Comparison of ENCODE assay signal across 20 cellular contexts in the genomic region with DNA sequence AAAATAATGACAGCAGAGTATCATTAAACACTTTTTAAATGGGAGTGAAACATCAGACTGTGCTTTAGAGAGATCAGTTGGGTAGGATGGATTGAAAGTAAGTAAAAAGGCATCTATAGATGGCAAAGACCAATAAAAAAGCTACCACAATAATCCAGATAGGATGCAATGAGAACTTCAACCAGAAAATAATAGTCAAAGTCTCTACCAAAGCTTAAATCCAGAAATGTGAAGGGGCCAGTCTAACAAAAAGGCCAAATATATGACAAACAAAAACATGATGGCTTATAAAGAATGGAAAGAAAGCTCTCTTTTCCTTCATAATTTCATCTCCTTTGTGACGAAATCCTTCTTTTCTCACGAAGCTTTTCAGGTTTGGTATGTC. TPM values are rescaled to one million over a fixed set of nuclear protein-coding genes. Genes with fewer than 3 reads are reported as not detected.
DNase-seq lines count a peak whose midpoint lies in the region; ATAC-seq and TF ChIP-seq lines count a peak whose summit lies in the region.
"Had no signal": no experiment of that assay in that cellular context is flagged by ENCODE, and none has a peak within 500 bp of the region (broad histone marks: within the 10 kb centered on the region; RNA-seq: fewer than 3 reads in every experiment).

No MANE protein-coding gene starts in this region.

- no peaks in the 10 kb centered on the region for H3K27me3 ChIP-seq in BLaER1 treated with 17β-estradiol and CSF1 and Interleukin-3, amounts not matched to agents 10 nM and 100 nM
- no peaks in the 10 kb centered on the region for H3K27me3 ChIP-seq in GM23248 (replicated peaks; ENCODE audit: insufficient read depth)
- H3K27me3 ChIP-seq in heart right ventricle = no peaks in the 10 kb centered on the region
- H3K27me3 ChIP-seq: gastroesophageal sphincter had no signal

- H3F3A ChIP-seq in GM23248 (ENCODE audit: insufficient read depth) = peaks cover 34% of the 10 kb centered on the region

- intact Hi-C loops in heart right ventricle (cut with DNase I) = loop anchor here in 1 of 10 donors (10.0 kb wide), 1 partner anchor 46 kb away; no protein-coding TSS in a partner anchor

- H3K27ac Mint-ChIP-seq in activated naive CD8-positive, alpha-beta T cell treated with anti-CD3 and anti-CD28 coated beads for 36 hours = peak overlapping the region; percentile 71
- peak overlapping the region; percentile 33 for H3K27ac Mint-ChIP-seq in memory B cell
- H3K27ac Mint-ChIP-seq: activated CD4-positive, alpha-beta T cell treated with anti-CD3 and anti-CD28 coated beads, Interleukin-2, amount 10 ng/mL, durations not matched to agents 24 days and 14 days had no signal

- H3K4me2 ChIP-seq in BLaER1 treated with 17β-estradiol and CSF1 and Interleukin-3, amounts not matched to agents 10 nM and 100 nM = peak overlapping the region in 5 of 11 experiments; percentile 6 to 84 (median 83); a peak in 6 of 22 replicates
- no peak overlapping the region for H3K4me2 ChIP-seq in GM23248 (ENCODE audit: unreplicated experiment)

- H3K36me3 ChIP-seq in BLaER1 treated with 17β-estradiol and CSF1 and Interleukin-3, amounts not matched to agents 10 nM and 100 nM = peaks cover 0 to 39% (median 7%) of the 10 kb centered on the region in 11 experiments; a peak in 11 of 22 replicates
- H3K36me3 ChIP-seq in GM23248 (ENCODE audit: low read depth) (no peaks in the 10 kb centered on the region), heart right ventricle (no peaks in the 10 kb centered on the region)
- H3K36me3 ChIP-seq: gastroesophageal sphincter, thoracic aorta had no signal

- WGBS in GM23248 (ENCODE audit: low coverage in 1 of 2, low lambda C conversion rate in 2 of 2, missing lambda C conversion rate in 2 of 2), 2 experiments = 68 to 78% methylated on average over 2 of the region's 2 CpGs
- 61 to 62% methylated on average over 2 of the region's 2 CpGs for WGBS in heart right ventricle, 2 donors

- H3K4me3 Mint-ChIP-seq in activated naive CD8-positive, alpha-beta T cell treated with anti-CD3 and anti-CD28 coated beads for 36 hours = no peak overlapping the region
- H3K4me3 Mint-ChIP-seq in memory B cell = no peak overlapping the region
- H3K4me3 Mint-ChIP-seq: activated CD4-positive, alpha-beta T cell treated with anti-CD3 and anti-CD28 coated beads, Interleukin-2, amount 10 ng/mL, durations not matched to agents 24 days and 14 days had no signal

- H3K9me3 ChIP-seq in BLaER1 treated with 17β-estradiol and CSF1 and Interleukin-3, amounts not matched to agents 10 nM and 100 nM (replicated peaks in 1 of 11) = no peaks in the 10 kb centered on the region
- H3K9me3 ChIP-seq in GM23248 (ENCODE audit: low read depth) = no peaks in the 10 kb centered on the region
- no peaks in the 10 kb centered on the region for H3K9me3 ChIP-seq in heart right ventricle
- H3K9me3 ChIP-seq: gastroesophageal sphincter, thoracic aorta had no signal

- H2AFZ ChIP-seq in GM23248 = no peak overlapping the region

- H3K27me3 Mint-ChIP-seq in activated naive CD8-positive, alpha-beta T cell treated with anti-CD3 and anti-CD28 coated beads for 36 hours = no peaks in the 10 kb centered on the region
- H3K27me3 Mint-ChIP-seq in memory B cell = no peaks in the 10 kb centered on the region
- H3K27me3 Mint-ChIP-seq: activated CD4-positive, alpha-beta T cell treated with anti-CD3 and anti-CD28 coated beads, Interleukin-2, amount 10 ng/mL, durations not matched to agents 24 days and 14 days had no signal

- peak; percentile 38 for DNase-seq in GM23248
- DNase-seq in activated naive CD8-positive, alpha-beta T cell treated with anti-CD3 and anti-CD28 coated beads for 36 hours = no peak
- no peak for DNase-seq in memory B cell (ENCODE audit: low spot score in 2 of 2)
- no peak for DNase-seq in heart right ventricle
- DNase-seq in epidermal melanocyte (ENCODE audit: insufficient read length, low spot score) = no peak
- DNase-seq: activated CD4-positive, alpha-beta T cell treated with anti-CD3 and anti-CD28 coated beads, Interleukin-2, amount 10 ng/mL, durations not matched to agents 24 days and 14 days; activated gamma-delta T cell; aorta; caudate nucleus; DMS79 treated with DMSO at 0.1 percent for 48 hours; NCI-H1436; NCI-H2171; NCI-H524 treated with DMSO at 0.1 percent for 48 hours had no signal

- H4K20me1 ChIP-seq in BLaER1 treated with 17β-estradiol and CSF1 and Interleukin-3, amounts not matched to agents 10 nM and 100 nM = peaks cover 98 to 100% (median 100%) of the 10 kb centered on the region in 11 experiments
- H4K20me1 ChIP-seq in GM23248 (ENCODE audit: insufficient read depth) = peaks cover 83% of the 10 kb centered on the region

- peaks cover 100% of the 10 kb centered on the region for H3K79me2 ChIP-seq in GM23248 (ENCODE audit: insufficient read depth)

- no peaks in the 10 kb centered on the region for H3K9me3 Mint-ChIP-seq in activated naive CD8-positive, alpha-beta T cell treated with anti-CD3 and anti-CD28 coated beads for 36 hours
- no peaks in the 10 kb centered on the region for H3K9me3 Mint-ChIP-seq in memory B cell
- H3K9me3 Mint-ChIP-seq: activated CD4-positive, alpha-beta T cell treated with anti-CD3 and anti-CD28 coated beads, Interleukin-2, amount 10 ng/mL, durations not matched to agents 24 days and 14 days had no signal

- H3K4me3 ChIP-seq in BLaER1 treated with 17β-estradiol and CSF1 and Interleukin-3, amounts not matched to agents 10 nM and 100 nM = no peak overlapping the region
- H3K4me3 ChIP-seq in GM23248 (no peak overlapping the region), heart right ventricle (no peak overlapping the region)
- H3K4me3 ChIP-seq: gastroesophageal sphincter, thoracic aorta had no signal

- H3K4me1 Mint-ChIP-seq in activated naive CD8-positive, alpha-beta T cell treated with anti-CD3 and anti-CD28 coated beads for 36 hours = peaks cover 91% of the 10 kb centered on the region
- peaks cover 65% of the 10 kb centered on the region for H3K4me1 Mint-ChIP-seq in memory B cell

- in situ Hi-C loops in GM23248 (cut with MboI) = no loop called here

- H3K9ac ChIP-seq in BLaER1 treated with 17β-estradiol and CSF1 and Interleukin-3, amounts not matched to agents 10 nM and 100 nM = no peak overlapping the region
- no peak overlapping the region for H3K9ac ChIP-seq in GM23248

- H3K9me2 ChIP-seq in GM23248 (ENCODE audit: insufficient read depth) = no peaks in the 10 kb centered on the region

- peaks cover 61% of the 10 kb centered on the region for H3K36me3 Mint-ChIP-seq in activated naive CD8-positive, alpha-beta T cell treated with anti-CD3 and anti-CD28 coated beads for 36 hours
- H3K36me3 Mint-ChIP-seq in memory B cell = peaks cover 7% of the 10 kb centered on the region

- TF ChIP-seq CTCF in heart right ventricle (IDR thresholded peaks at IDR 0.05) = no peak

- peaks cover 59 to 100% (median 82%) of the 10 kb centered on the region in 10 experiments for H3K4me1 ChIP-seq in BLaER1 treated with 17β-estradiol and CSF1 and Interleukin-3, amounts not matched to agents 10 nM and 100 nM
- H3K4me1 ChIP-seq in GM23248 (ENCODE audit: insufficient read depth) (peaks cover 37% of the 10 kb centered on the region), heart right ventricle (peaks cover 10 to 100% (median 85%) of the 10 kb centered on the region in 9 donors)

- ATAC-seq in memory B cell (ENCODE audit: low read depth) (no peak), heart right ventricle (no peak), GM21717 (IDR thresholded peaks at IDR 0.05; ENCODE audit: unreplicated experiment) (no peak), HG03039 (IDR thresholded peaks at IDR 0.05; ENCODE audit: unreplicated experiment) (no peak)
- ATAC-seq: esophagus mucosa, gastroesophageal sphincter, HCT116 had no signal

- H3K27ac ChIP-seq in BLaER1 treated with 17β-estradiol and CSF1 and Interleukin-3, amounts not matched to agents 10 nM and 100 nM = peak overlapping the region in 7 of 11 experiments; percentile 0 to 80 (median 67); a peak in 7 of 22 replicates
- no peak overlapping the region for H3K27ac ChIP-seq in GM23248
- H3K27ac ChIP-seq in heart right ventricle = no peak overlapping the region
- H3K27ac ChIP-seq: gastroesophageal sphincter, thoracic aorta had no signal

RNA-seq across cellular contexts. Expression of a gene that starts 12.3 kb away (rescaled TPM):
- 38.2 and 69.0 TPM in 2 replicates for total RNA-seq in GM23248 (2014; rRNA removed; shearing (Covaris generic))
- polyA plus RNA-seq in GM23248 (2016; fragmentation: Nextera tagmentation; extraction: Ambion mirVana) = 10.9 and 12.2 TPM in 2 replicates
- total RNA-seq in activated naive CD8-positive, alpha-beta T cell treated with anti-CD3 and anti-CD28 coated beads for 36 hours = 10 to 100 TPM; 60.9 to 65.5 TPM
- total RNA-seq in heart right ventricle = 10 to 100 TPM; 32.5 to 52.5 (median 42.5) TPM
- 10 to 100 TPM in 1 of 2 donors, 1 to 10 TPM in 1; 8.2 to 22.8 TPM for polyA plus RNA-seq in heart right ventricle

Comparison
In these comparisons a context has a peak if more than half of its experiments do, and no peak if none do; other contexts are left out.
1. H3K27ac ChIP-seq: peak in BLaER1 treated with 17β-estradiol and CSF1 and Interleukin-3, amounts not matched to agents 10 nM and 100 nM (7 of 11); none in GM23248 (single experiment) and heart right ventricle (0 of 10).